30 cellular contexts compared by ENCODE assay signal in the genomic region with DNA sequence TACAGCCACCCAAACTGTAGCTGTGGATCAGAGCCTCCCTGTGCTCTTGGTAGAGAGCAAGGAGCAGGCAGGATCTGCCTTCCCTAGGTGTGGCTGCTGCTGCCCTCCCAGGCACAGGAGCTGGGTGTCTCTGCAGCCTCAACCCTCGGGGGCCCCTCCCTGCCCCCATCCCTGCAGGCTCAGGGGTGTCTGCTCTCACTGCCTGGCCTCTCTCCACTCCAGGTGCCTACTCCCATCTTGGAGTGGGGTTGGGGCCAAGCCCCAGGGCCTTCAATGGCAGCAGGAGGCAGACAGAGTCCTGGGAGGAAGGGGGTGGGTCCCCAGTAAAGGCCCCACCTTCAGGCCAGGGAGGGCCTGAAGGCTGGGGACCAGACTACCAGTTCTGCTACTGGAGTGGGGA.
"Had no signal": no experiment of that assay in that cellular context is flagged by ENCODE, and none has a peak within 500 bp of the region (broad histone marks: within the 10 kb centered on the region; RNA-seq: fewer than 3 reads in every experiment).

No MANE protein-coding gene starts in this region.

- DNase-seq: activated CD4-positive, alpha-beta T cell treated with anti-CD3 and anti-CD28 coated beads for 36 hours; activated CD4-positive, alpha-beta T cell treated with anti-CD3 and anti-CD28 coated beads, Interleukin-2, amount 10 ng/mL, durations not matched to agents 7 days and 5 days; activated CD4-positive, alpha-beta T cell treated with anti-CD3 and anti-CD28 coated beads, Interleukin-2, amount 50 U/mL, for 48 hours; activated CD8-positive, alpha-beta T cell treated with anti-CD3 and anti-CD28 coated beads, Interleukin-2, amount 10 ng/mL, durations not matched to agents 7 days and 5 days; activated gamma-delta T cell; activated naive CD4-positive, alpha-beta T cell treated with Interleukin-2 at 50 U/mL for 16 hours; activated T-cell treated with anti-CD3 and anti-CD28 coated beads, Interleukin-2, amount 50 U/mL, for 24 hours; adrenal gland; MM.1S; MV-4-11; NCI-H1092 treated with DMSO at 0.1 percent for 48 hours; NCI-H1417; NCI-H146; NCI-H187; NCI-H2029 treated with DMSO at 0.1 percent for 48 hours; NCI-H2107; NCI-H2171; NCI-H510A; NCI-H526; NCI-H748 treated with DMSO at 0.1 percent for 48 hours; NK-92 treated with Interleukin-12 subunit alpha and Interleukin-12 subunit beta, amount 100 ng/mL, for 24 hours; PC-3; Peyer's patch; RPMI8226; SHP77 treated with DMSO at 0.1 percent for 48 hours; SK-N-SH had no signal

- H3K27me3 ChIP-seq: adrenal gland, Peyer's patch, SJSA1 had no signal

- H3K9ac ChIP-seq: KMS-11, SK-N-SH had no signal

- ATAC-seq: activated CD4-positive, alpha-beta T cell treated with anti-CD3 and anti-CD28 coated beads for 36 hours; activated CD4-positive, CD25-positive, alpha-beta regulatory T cell treated with anti-CD3 and anti-CD28 coated beads, Interleukin-2, amount 50 U/mL, for 24 hours; activated CD8-positive, alpha-beta T cell treated with anti-CD3 and anti-CD28 coated beads, Interleukin-2, amount 10 ng/mL, durations not matched to agents 7 days and 5 days; activated naive CD4-positive, alpha-beta T cell treated with anti-CD3 and anti-CD28 coated beads, Interleukin-2, amount 50 U/mL, for 72 hours; PC-3 had no signal

- H3K27ac ChIP-seq: adrenal gland, KMS-11, Peyer's patch, SJSA1 had no signal

- H3K9me3 ChIP-seq: adrenal gland, Peyer's patch, SJSA1, SK-N-SH had no signal

- H3K4me2 ChIP-seq: KMS-11, SK-N-SH had no signal

- H3K4me3 ChIP-seq: adrenal gland, Peyer's patch, SJSA1 had no signal

- H3K4me1 ChIP-seq: adrenal gland, Peyer's patch, SJSA1 had no signal

- H3K36me3 ChIP-seq: adrenal gland, Peyer's patch, SJSA1 had no signal
